Comparison of ENCODE assay signal across 11 cellular contexts in the genomic region with DNA sequence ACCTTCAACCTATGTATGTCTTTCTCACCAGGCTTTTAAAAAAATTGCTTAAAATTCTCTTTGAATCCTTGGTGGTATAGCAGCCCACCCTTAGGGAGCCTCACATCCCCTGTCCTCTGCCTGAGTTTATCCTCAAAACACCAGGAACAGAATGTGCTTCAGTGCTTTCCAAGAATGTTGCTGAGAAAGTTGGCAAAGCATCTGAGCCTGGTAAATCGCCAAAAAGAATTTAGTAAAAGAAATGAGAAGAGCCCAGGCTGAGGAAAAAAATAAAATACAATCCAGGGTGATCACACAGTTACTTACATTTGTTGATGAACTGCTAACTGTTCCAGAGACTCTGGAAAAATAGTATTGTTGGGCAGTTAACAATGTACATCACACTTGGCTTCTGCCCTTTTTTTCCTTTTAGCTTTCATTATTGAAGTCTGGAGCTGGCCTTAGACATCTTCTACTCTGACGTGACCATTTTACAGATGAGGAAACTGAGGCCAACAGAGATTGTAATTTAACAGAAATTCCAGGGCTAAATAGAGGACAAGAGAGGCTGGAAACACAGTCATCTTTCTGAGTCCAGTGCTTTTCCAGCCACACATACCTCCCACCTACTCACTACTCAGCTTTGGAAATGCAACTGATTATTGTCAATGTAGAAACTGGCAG.
DNase-seq lines count a peak whose midpoint lies in the region; ATAC-seq, FAIRE-seq and TF ChIP-seq lines count a peak whose summit lies in the region.
"Had no signal": no experiment of that assay in that cellular context is flagged by ENCODE, and none has a peak within 500 bp of the region (broad histone marks: within the 10 kb centered on the region; RNA-seq: fewer than 3 reads in every experiment).

No MANE protein-coding gene starts in this region.

- no peaks in the 10 kb centered on the region for H3K27me3 Mint-ChIP-seq in endodermal cell (ENCODE audit: insufficient read depth)

- WGBS in K562 (ENCODE audit: insufficient coverage, low coverage, missing lambda C conversion rate): 51% methylated on average over 2 of the region's 2 CpGs
- WGBS in mesenchymal stem cell: 70% methylated on average over 1 of the region's 2 CpGs
- 92 to 100% methylated on average over 2 of the region's 2 CpGs for WGBS in endodermal cell (ENCODE audit: insufficient coverage in 1 of 2, insufficient read length in 1 of 2), 2 experiments

- H3K4me1 ChIP-seq in K562 (replicated peaks in 1 of 2; ENCODE audit: control insufficient read depth in 2 of 2, insufficient read depth in 2 of 2, low read length in 2 of 2) (peaks cover 4 to 28% of the 10 kb centered on the region in 2 experiments; a peak in 4 of 5 replicates), left ventricle myocardium inferior (peaks cover 24% of the 10 kb centered on the region), mesenchymal stem cell (ENCODE audit: control insufficient read depth, insufficient read depth, low read depth, low read length) (peaks cover 5% of the 10 kb centered on the region), endodermal cell (ENCODE audit: control insufficient read depth, insufficient read depth, low read length) (no peaks in the 10 kb centered on the region)
- H3K4me1 ChIP-seq: HAP-1 had no signal

- no peak overlapping the region for H4K91ac ChIP-seq in mesenchymal stem cell (ENCODE audit: low read length)

- TF ChIP-seq EP300 in K562 (IDR thresholded peaks at IDR 0.05; ENCODE audit: low read length): no peak

- CTCF ChIA-PET in K562 (lab: Yijun Ruan, JAX; ENCODE audit: low intra/inter-chr PET ratio): no interaction called here

- H2AFZ ChIP-seq in K562 (ENCODE audit: low read depth, low read length) (no peak overlapping the region), mesenchymal stem cell (ENCODE audit: low read depth, low read length) (no peak overlapping the region)

- no peaks in the 10 kb centered on the region for H3K9me3 Mint-ChIP-seq in endodermal cell

- H3K36me3 Mint-ChIP-seq in endodermal cell (ENCODE audit: low read depth): no peaks in the 10 kb centered on the region

- FAIRE-seq in K562 (lab: Jason Lieb, UNC): no peak

- DNase-seq in ACHN (peak; percentile 48), K562 (ENCODE audit: extremely low read depth in 1 of 4, low spot score in 3 of 4) (no peak), left ventricle myocardium inferior (no peak), putamen (ENCODE audit: low spot score) (peak; percentile 35), NCI-H524 (lab: John Stamatoyannopoulos, UW) (no peak), mesenchymal stem cell (no peak), endodermal cell (no peak), H4 (ENCODE audit: low spot score) (no peak)
- DNase-seq: NCI-H1048 had no signal

- intact Hi-C loops in K562 (cut with micrococcal nuclease): no loop called here
- intact Hi-C loops in left ventricle myocardium inferior (cut with micrococcal nuclease): no loop called here

- TF ChIP-seq CTCF in K562 (IDR thresholded peaks at IDR 0.05 in 2 of 3, conservative IDR thresholded peaks at IDR 0.05 in 1 of 3; ENCODE audit: insufficient read depth in 2 of 3, low read depth in 1 of 3, low read length in 3 of 3) (no peak), left ventricle myocardium inferior (IDR thresholded peaks at IDR 0.05; ENCODE audit: borderline replicate concordance) (no peak), endodermal cell (conservative IDR thresholded peaks at IDR 0.05) (no peak)

- H3K4me1 Mint-ChIP-seq in endodermal cell: peaks cover 8% of the 10 kb centered on the region

- in situ Hi-C loops in ACHN (cut with HindIII; ENCODE audit: low pct_ligation_motif_present, low pct_unique_long_range_greater_than_20kb, low sequenced_read_pairs) (no loop called here), K562 (cut with MboI) (no loop called here)

- POLR2A ChIA-PET in K562 (lab: Yijun Ruan, JAX): interaction anchor here (0.6 to 1.2 kb wide), 2 partner anchors 14 to 113 kb away, joined by 3 to 4 read pairs; no protein-coding TSS in a partner anchor

- H3K14ac ChIP-seq in mesenchymal stem cell (ENCODE audit: low read length in 2 of 2): no peak overlapping the region

- no peak overlapping the region for H3K18ac ChIP-seq in mesenchymal stem cell (ENCODE audit: low read depth in 1 of 2, low read length in 2 of 2)

- H4K20me1 ChIP-seq in K562 (replicated peaks; ENCODE audit: control insufficient read depth, insufficient read depth, low read length): no peaks in the 10 kb centered on the region

- H3K27ac Mint-ChIP-seq in endodermal cell: no peak overlapping the region

- no peak overlapping the region for H3K4ac ChIP-seq in mesenchymal stem cell (ENCODE audit: low read depth in 1 of 2, low read length in 2 of 2)

- no peak overlapping the region for H3K4me3 ChIP-seq in K562
- H3K4me3 ChIP-seq in left ventricle myocardium inferior: no peak overlapping the region
- no peak overlapping the region for H3K4me3 ChIP-seq in mesenchymal stem cell (ENCODE audit: insufficient read depth in 1 of 2, low read depth in 1 of 2, low read length in 2 of 2)
- H3K4me3 ChIP-seq in endodermal cell (ENCODE audit: low read length): no peak overlapping the region
- H3K4me3 ChIP-seq: HAP-1 had no signal

- TF ChIP-seq POLR2A in K562 (conservative IDR thresholded peaks at IDR 0.05): no peak

- H4K8ac ChIP-seq in mesenchymal stem cell (ENCODE audit: low read length): no peak overlapping the region

- no peak overlapping the region for H3K9ac ChIP-seq in K562 (ENCODE audit: insufficient read depth in 1 of 2, low read depth in 2 of 2, low read length in 2 of 2)
- no peak overlapping the region for H3K9ac ChIP-seq in mesenchymal stem cell (ENCODE audit: low read length)
- no peak overlapping the region for H3K9ac ChIP-seq in endodermal cell (ENCODE audit: extremely low read depth, low read length, poor library complexity, severe bottlenecking)

- no peaks in the 10 kb centered on the region for H3K36me3 ChIP-seq in K562 (ENCODE audit: control insufficient read depth, insufficient read depth, low read length)
- no peaks in the 10 kb centered on the region for H3K36me3 ChIP-seq in left ventricle myocardium inferior
- H3K36me3 ChIP-seq in mesenchymal stem cell (ENCODE audit: control insufficient read depth in 1 of 2, insufficient read depth in 2 of 2, low read depth in 1 of 2, low read length in 2 of 2): no peaks in the 10 kb centered on the region
- no peaks in the 10 kb centered on the region for H3K36me3 ChIP-seq in endodermal cell (ENCODE audit: control insufficient read depth, insufficient read depth, low read length)
- H3K36me3 ChIP-seq: HAP-1, neutrophil had no signal

- no peak for TF ChIP-seq RAD21 in K562 (CRISPR knock-in tag; conservative IDR thresholded peaks at IDR 0.05 in 1 of 2, IDR thresholded peaks at IDR 0.05 in 1 of 2)

- H3K9me1 ChIP-seq in K562 (ENCODE audit: control insufficient read depth, insufficient read depth, low read length): no peaks in the 10 kb centered on the region

- no peaks in the 10 kb centered on the region for H3K9me3 ChIP-seq in K562 (replicated peaks; ENCODE audit: control insufficient read depth, insufficient read depth, low read depth, low read length)
- H3K9me3 ChIP-seq in left ventricle myocardium inferior (replicated peaks): no peaks in the 10 kb centered on the region
- no peaks in the 10 kb centered on the region for H3K9me3 ChIP-seq in mesenchymal stem cell (ENCODE audit: control insufficient read depth, low read length)
- H3K9me3 ChIP-seq in endodermal cell (ENCODE audit: control insufficient read depth, low read length): no peaks in the 10 kb centered on the region
- H3K9me3 ChIP-seq: HAP-1, neutrophil had no signal

- H3K79me1 ChIP-seq in mesenchymal stem cell (replicated peaks; ENCODE audit: low read length, poor library complexity, severe bottlenecking): no peaks in the 10 kb centered on the region

- no peak overlapping the region for H2BK15ac ChIP-seq in mesenchymal stem cell (ENCODE audit: low read depth, poor library complexity, severe bottlenecking)

- no peaks in the 10 kb centered on the region for H3K27me3 ChIP-seq in K562 (ENCODE audit: control insufficient read depth in 2 of 2, insufficient read depth in 2 of 2, low read length in 2 of 2)
- no peaks in the 10 kb centered on the region for H3K27me3 ChIP-seq in left ventricle myocardium inferior (ENCODE audit: low read depth)
- peaks cover 0 to 6% of the 10 kb centered on the region in 2 experiments for H3K27me3 ChIP-seq in mesenchymal stem cell (ENCODE audit: control insufficient read depth in 1 of 2, insufficient read depth in 1 of 2, low read length in 2 of 2)
- no peaks in the 10 kb centered on the region for H3K27me3 ChIP-seq in endodermal cell (ENCODE audit: control insufficient read depth, insufficient read depth, low read length, poor library complexity, severe bottlenecking)
- H3K27me3 ChIP-seq: neutrophil had no signal

- no peak overlapping the region for H3K23ac ChIP-seq in mesenchymal stem cell (ENCODE audit: low read length in 2 of 2)

- H3K27ac ChIP-seq in K562 (ENCODE audit: extremely low read depth, low read depth, low read length) (no peak overlapping the region), left ventricle myocardium inferior (replicated peaks) (peak overlapping the region; percentile 70), mesenchymal stem cell (ENCODE audit: low read length, poor library complexity, severe bottlenecking) (no peak overlapping the region), endodermal cell (ENCODE audit: low read depth, low read length) (no peak overlapping the region)
- H3K27ac ChIP-seq: neutrophil had no signal

- H3K4me3 Mint-ChIP-seq in endodermal cell: no peak overlapping the region

- BruUV-seq in K562 (replicated peaks; lab: Mats Ljungman, UMichigan): no TSS peak

- no peak for ATAC-seq in K562

- H2BK12ac ChIP-seq in mesenchymal stem cell (ENCODE audit: low read length in 2 of 2): no peak overlapping the region

- H2BK120ac ChIP-seq in mesenchymal stem cell (ENCODE audit: low read depth, low read length): no peak overlapping the region

- H2AK5ac ChIP-seq in mesenchymal stem cell (ENCODE audit: low read length, severe bottlenecking): no peak overlapping the region

- H2BK5ac ChIP-seq in mesenchymal stem cell (ENCODE audit: low read depth, low read length, poor library complexity, severe bottlenecking): no peak overlapping the region

- peaks cover 5% of the 10 kb centered on the region; the same call in 2 of the 3 replicates for H3K79me2 ChIP-seq in K562 (ENCODE audit: control insufficient read depth, insufficient read depth, low read length)

- no peak overlapping the region for H3K4me2 ChIP-seq in K562 (ENCODE audit: insufficient read depth, low read length)
- H3K4me2 ChIP-seq in mesenchymal stem cell (ENCODE audit: low read length, poor library complexity, severe bottlenecking): no peak overlapping the region

Comparison
In these comparisons a context has a peak if more than half of its experiments do, and no peak if none do; other contexts are left out.
1. DNase-seq: peak in ACHN (single experiment) and putamen (single experiment); none in K562 (0 of 4), left ventricle myocardium inferior (single experiment), NCI-H524 (0 of 2), mesenchymal stem cell (single experiment), endodermal cell (single experiment) and H4 (single experiment).